8 cellular contexts compared by ENCODE assay signal in genomic region chr11:110431212-110432073, GRCh38. TPM values are rescaled to one million over a fixed set of nuclear protein-coding genes. Genes with fewer than 3 reads are reported as not detected.
DNase-seq lines count a peak whose midpoint lies in the region; ATAC-seq, FAIRE-seq and TF ChIP-seq lines count a peak whose summit lies in the region.

No MANE protein-coding gene starts in this region.

- ATAC-seq in heart left ventricle (no peak), Right ventricle myocardium superior (ENCODE audit: poor library complexity) (no peak), GM21515 (IDR thresholded peaks at IDR 0.05; ENCODE audit: unreplicated experiment) (no peak)

- CTCF ChIA-PET in endothelial cell of umbilical vein (lab: Charles Lee) = interaction anchor here (0.6 to 9.8 kb wide), 9 partner anchors 16 to 578 kb away, joined by 3 to 143 read pairs (median 4); no protein-coding TSS in a partner anchor

- FAIRE-seq in endothelial cell of umbilical vein (lab: Jason Lieb, UNC) = no peak

- H3K36me3 ChIP-seq in heart left ventricle (no peaks in the 10 kb centered on the region), endothelial cell of umbilical vein (ENCODE audit: control insufficient read depth in 2 of 2, extremely low read depth in 1 of 2, insufficient read depth in 2 of 2, low read length in 2 of 2) (no peaks in the 10 kb centered on the region), prostate gland (no peaks in the 10 kb centered on the region)

- H3K9ac ChIP-seq in endothelial cell of umbilical vein (replicated peaks; ENCODE audit: extremely low read depth, insufficient read depth, low read length) = peak overlapping the region; percentile 89

- dilution Hi-C loops in endothelial cell of umbilical vein (cut with MboI; ENCODE audit: extremely low pct_ligation_motif_present, low sequenced_read_pairs) = no loop called here

- no peaks in the 10 kb centered on the region for H3K9me1 ChIP-seq in endothelial cell of umbilical vein (replicated peaks; ENCODE audit: control insufficient read depth, extremely low read depth, insufficient read depth, low read length)

- TF ChIP-seq POLR2A in heart left ventricle (IDR thresholded peaks at IDR 0.05) = no peak
- TF ChIP-seq POLR2A in endothelial cell of umbilical vein (IDR thresholded peaks at IDR 0.05; ENCODE audit: low read depth, low read length) = no peak
- TF ChIP-seq POLR2A in prostate gland (IDR thresholded peaks at IDR 0.05) = no peak

- BruUV-seq in endothelial cell of umbilical vein (replicated peaks; lab: Mats Ljungman, UMichigan) = no TSS peak

- H3K27ac ChIP-seq in heart left ventricle (peak overlapping the region in 9 of 12 donors; percentile 74 to 97 (median 93)), endothelial cell of umbilical vein (ENCODE audit: insufficient read depth, low read depth, low read length) (no peak overlapping the region), prostate gland (peak overlapping the region in 1 of 2 donors; percentile 92)

- H3K79me2 ChIP-seq in endothelial cell of umbilical vein (ENCODE audit: control insufficient read depth, insufficient read depth, low read length) = peaks cover 40% of the 10 kb centered on the region

- intact Hi-C loops in heart left ventricle (cut with DNase I) (loop anchor here (2.0 to 10.0 kb wide), 10 partner anchors 54 to 803 kb away; partner anchors contain the start of gene RDX (in 2 of the 10)), Right ventricle myocardium superior (cut with DNase I) (loop anchor here (5.0 kb wide), 1 partner anchor 229 kb away; no protein-coding TSS in a partner anchor), endothelial cell of umbilical vein (cut with micrococcal nuclease) (loop anchor here (2.0 kb wide), 3 partner anchors 339 to 579 kb away; partner anchors contain the start of gene ZC3H12C), prostate gland (cut with DNase I) (loop anchor here (5.0 to 10.0 kb wide), 3 partner anchors 59 to 229 kb away; partner anchors contain the start of gene RDX)

- TF ChIP-seq CTCF in heart left ventricle (IDR thresholded peaks at IDR 0.05) (no peak), endothelial cell of umbilical vein (IDR thresholded peaks at IDR 0.05; ENCODE audit: extremely low read depth in 1 of 2, insufficient read depth in 1 of 2, low read depth in 1 of 2, low read length in 2 of 2) (no peak), prostate gland (IDR thresholded peaks at IDR 0.05) (no peak)

- H3K4me2 ChIP-seq in endothelial cell of umbilical vein (ENCODE audit: insufficient read depth, low read length) = peak overlapping the region; percentile 92

- WGBS in heart left ventricle, 4 donors = 36 to 46% (median 41%) methylated on average over 10 of the region's 10 CpGs
- WGBS in prostate gland = 28% methylated on average over 10 of the region's 10 CpGs

- H3K4me3 ChIP-seq in heart left ventricle = peak overlapping the region; percentile 73 to 94 (median 84)
- peak overlapping the region in 2 of 3 experiments; percentile 57 to 75 for H3K4me3 ChIP-seq in endothelial cell of umbilical vein (replicated peaks in 1 of 3; ENCODE audit: insufficient read depth in 1 of 3, low read depth in 1 of 3, low read length in 3 of 3)
- H3K4me3 ChIP-seq in prostate gland = peak overlapping the region; percentile 79 to 89

- POLR2A ChIA-PET in endothelial cell of umbilical vein (lab: Charles Lee) = no interaction called here

- H3K9me3 ChIP-seq in heart left ventricle (no peaks in the 10 kb centered on the region), endothelial cell of umbilical vein (replicated peaks; ENCODE audit: control insufficient read depth, insufficient read depth, low read length) (no peaks in the 10 kb centered on the region), prostate gland (no peaks in the 10 kb centered on the region)

- H3K4me1 ChIP-seq in heart left ventricle (peaks cover 0 to 54% (median 43%) of the 10 kb centered on the region in 12 donors), endothelial cell of umbilical vein (ENCODE audit: control insufficient read depth, extremely low read depth, insufficient read depth, low read length) (peaks cover 27% of the 10 kb centered on the region), prostate gland (replicated peaks) (no peaks in the 10 kb centered on the region)

- H3K27me3 ChIP-seq in heart left ventricle = no peaks in the 10 kb centered on the region
- no peaks in the 10 kb centered on the region for H3K27me3 ChIP-seq in endothelial cell of umbilical vein (ENCODE audit: control insufficient read depth in 2 of 2, insufficient read depth in 2 of 2, low read length in 2 of 2)
- H3K27me3 ChIP-seq in prostate gland (replicated peaks; ENCODE audit: insufficient read depth) = no peaks in the 10 kb centered on the region

- H2AFZ ChIP-seq in endothelial cell of umbilical vein (ENCODE audit: low read depth, low read length) = peak overlapping the region; percentile 7

- no peak for DNase-seq in heart left ventricle
- DNase-seq in Right ventricle myocardium superior = no peak
- DNase-seq in RPMI7951 (ENCODE audit: low read depth) = peak; percentile 20
- DNase-seq in endothelial cell of umbilical vein (ENCODE audit: low read depth, low spot score) = no peak
- no peak for DNase-seq in prostate gland (ENCODE audit: low spot score)
- no peak for DNase-seq in amniotic stem cell (lab: John Stamatoyannopoulos, UW)
- no peak for DNase-seq in COR-L47 (lab: John Stamatoyannopoulos, UW)

- peaks cover 3% of the 10 kb centered on the region for H4K20me1 ChIP-seq in endothelial cell of umbilical vein (replicated peaks; ENCODE audit: control insufficient read depth, extremely low read depth, insufficient read depth, low read length)

TF ChIP-seq in endothelial cell of umbilical vein, 7 proteins besides CTCF, POLR2A, EP300 and RAD21:
- TF ChIP-seq POLR2AphosphoS5 (IDR thresholded peaks at IDR 0.05; ENCODE audit: insufficient read depth, low read depth, low read length) (no peak), EZH2 (IDR thresholded peaks at IDR 0.05; ENCODE audit: borderline replicate concordance, low read depth, low read length, severe bottlenecking) (no peak), GATA2 (IDR thresholded peaks at IDR 0.05; ENCODE audit: insufficient read depth, insufficient read length, low read depth, low read length) (no peak), MYC (IDR thresholded peaks at IDR 0.05; ENCODE audit: low read depth, low read length) (no peak), FOS (IDR thresholded peaks at IDR 0.05; ENCODE audit: borderline replicate concordance, insufficient read depth, low read length) (no peak), MAX (IDR thresholded peaks at IDR 0.05; ENCODE audit: insufficient read depth, insufficient read length) (no peak), JUN (IDR thresholded peaks at IDR 0.05; ENCODE audit: borderline replicate concordance, insufficient read depth, insufficient read length, low read depth) (no peak)

RNA-seq across cellular contexts. Expression of gene FDX1, which starts 1.7 kb away (rescaled TPM):
- total RNA-seq in heart left ventricle (10 to 100 TPM; 15.2 to 28.5 (median 22.5) TPM), Right ventricle myocardium superior (21.7 TPM), endothelial cell of umbilical vein (9.9 and 11.0 TPM in 2 replicates), prostate gland (10 to 100 TPM; 12.8 to 21.2 TPM)
- polyA plus RNA-seq in heart left ventricle (10 to 100 TPM; 12.3 to 20.3 TPM), endothelial cell of umbilical vein (3.7 and 4.7 TPM in 2 replicates)
- 9.3 and 12.9 TPM in 2 replicates for total RNA-seq in RPMI7951 (2014; rRNA removed; shearing (Covaris generic))
- 4.8 and 4.9 TPM in 2 replicates for polyA plus RNA-seq in endothelial cell of umbilical vein (2011; cell fraction: cytosol; rRNA removed)
- polyA plus RNA-seq in endothelial cell of umbilical vein (2011; cell fraction: nucleus; rRNA removed) = 1.9 and 2.6 TPM in 2 replicates
- 7.8 and 11.9 TPM in 2 replicates for polyA plus RNA-seq in endothelial cell of umbilical vein (2012)
- 2.5 and 3.8 TPM in 2 replicates for polyA minus RNA-seq in endothelial cell of umbilical vein
- 4.7 TPM for polyA minus RNA-seq in endothelial cell of umbilical vein (2011; cell fraction: cytosol; rRNA and poly(A)+ RNA removed)
- 1.8 and 1.9 TPM in 2 replicates for polyA minus RNA-seq in endothelial cell of umbilical vein (2011; cell fraction: nucleus; rRNA and poly(A)+ RNA removed)
